ENCODE assay signal across 19 cellular contexts in genomic region chr10:84354623-84355022, GRCh38. TPM values are rescaled to one million over a fixed set of nuclear protein-coding genes. Genes with fewer than 3 reads are reported as not detected.
DNase-seq lines count a peak whose midpoint lies in the region; ATAC-seq, FAIRE-seq and TF ChIP-seq lines count a peak whose summit lies in the region.
"Had no signal": no experiment of that assay in that cellular context is flagged by ENCODE, and none has a peak within 500 bp of the region (broad histone marks: within the 10 kb centered on the region; RNA-seq: fewer than 3 reads in every experiment).

No MANE protein-coding gene starts in this region.

- H3K9me3 Mint-ChIP-seq in activated naive CD4-positive, alpha-beta T cell treated with anti-CD3 and anti-CD28 coated beads, Interleukin-2, amount 50 U/mL, for 24 hours, result no peaks in the 10 kb centered on the region
- H3K9me3 Mint-ChIP-seq in activated naive CD4-positive, alpha-beta T cell treated with anti-CD3 and anti-CD28 coated beads for 36 hours, result no peaks in the 10 kb centered on the region
- no peaks in the 10 kb centered on the region for H3K9me3 Mint-ChIP-seq in natural killer cell treated with Interleukin-12 subunit alpha and Interleukin-12 subunit beta and Interleukin-15 and Interleukin-18, amount 100 ng/mL, for 72 hours

- H3K9ac ChIP-seq in endothelial cell of umbilical vein (replicated peaks; ENCODE audit: extremely low read depth, insufficient read depth, low read length), result no peak overlapping the region

- POLR2A ChIA-PET in endothelial cell of umbilical vein (lab: Charles Lee), result no interaction called here
- POLR2A ChIA-PET in HEK293T (lab: Yijun Ruan, JAX), result no interaction called here

- H3K27ac Mint-ChIP-seq in activated naive CD4-positive, alpha-beta T cell treated with anti-CD3 and anti-CD28 coated beads, Interleukin-2, amount 50 U/mL, for 24 hours, result peak overlapping the region; percentile 84
- no peak overlapping the region for H3K27ac Mint-ChIP-seq in activated naive CD4-positive, alpha-beta T cell treated with anti-CD3 and anti-CD28 coated beads for 36 hours
- peak overlapping the region; percentile 36 to 70 for H3K27ac Mint-ChIP-seq in natural killer cell treated with Interleukin-12 subunit alpha and Interleukin-12 subunit beta and Interleukin-15 and Interleukin-18, amount 100 ng/mL, for 72 hours

- H3K27ac ChIP-seq in SJSA1, result peak overlapping the region; percentile 29
- H3K27ac ChIP-seq in endothelial cell of umbilical vein (ENCODE audit: insufficient read depth, low read depth, low read length), result no peak overlapping the region
- H3K27ac ChIP-seq: RWPE1, SJCRH30 had no signal

- H3K27me3 ChIP-seq in SJSA1 (replicated peaks) (no peaks in the 10 kb centered on the region), endothelial cell of umbilical vein (ENCODE audit: control insufficient read depth in 2 of 2, insufficient read depth in 2 of 2, low read length in 2 of 2) (no peaks in the 10 kb centered on the region)
- H3K27me3 ChIP-seq: SJCRH30 had no signal

- no peak for TF ChIP-seq CTCF in endothelial cell of umbilical vein (IDR thresholded peaks at IDR 0.05; ENCODE audit: extremely low read depth in 1 of 2, insufficient read depth in 1 of 2, low read depth in 1 of 2, low read length in 2 of 2)
- TF ChIP-seq CTCF in GM13976 (IDR thresholded peaks at IDR 0.05; ENCODE audit: borderline replicate concordance, control extremely low read depth, extremely low read depth, insufficient read depth, missing control alignments), result no peak

- no peak for TF ChIP-seq POLR2A in endothelial cell of umbilical vein (IDR thresholded peaks at IDR 0.05; ENCODE audit: low read depth, low read length)

- H3K9me1 ChIP-seq in endothelial cell of umbilical vein (replicated peaks; ENCODE audit: control insufficient read depth, extremely low read depth, insufficient read depth, low read length), result no peaks in the 10 kb centered on the region

- H3K4me3 ChIP-seq in SJSA1, result no peak overlapping the region
- no peak overlapping the region for H3K4me3 ChIP-seq in endothelial cell of umbilical vein (replicated peaks in 1 of 3; ENCODE audit: insufficient read depth in 1 of 3, low read depth in 1 of 3, low read length in 3 of 3)
- H3K4me3 ChIP-seq: SJCRH30 had no signal

- dilution Hi-C loops in endothelial cell of umbilical vein (cut with MboI; ENCODE audit: extremely low pct_ligation_motif_present, low sequenced_read_pairs), result no loop called here

- CTCF ChIA-PET in activated naive CD4-positive, alpha-beta T cell treated with anti-CD3 and anti-CD28 coated beads for 36 hours (lab: Charles Lee), result interaction anchor here (0.6 to 6.1 kb wide), 4 partner anchors 12 to 183 kb away, joined by 3 to 89 read pairs (median 22); no protein-coding TSS in a partner anchor
- CTCF ChIA-PET in endothelial cell of umbilical vein (lab: Charles Lee), result interaction anchor here (1.1 to 1.6 kb wide), 3 partner anchors 87 to 183 kb away, joined by 3 to 8 read pairs (median 4); no protein-coding TSS in a partner anchor
- CTCF ChIA-PET in HEK293T (lab: Yijun Ruan, JAX), result interaction anchor here (0.9 to 2.6 kb wide), 2 partner anchors 182 to 183 kb away, joined by 5 to 15 read pairs; no protein-coding TSS in a partner anchor

- H3K4me1 ChIP-seq in SJSA1 (replicated peaks) (peaks cover 35% of the 10 kb centered on the region), endothelial cell of umbilical vein (ENCODE audit: control insufficient read depth, extremely low read depth, insufficient read depth, low read length) (peaks cover 3% of the 10 kb centered on the region)
- H3K4me1 ChIP-seq: SJCRH30 had no signal

- H3K4me1 Mint-ChIP-seq in activated naive CD4-positive, alpha-beta T cell treated with anti-CD3 and anti-CD28 coated beads, Interleukin-2, amount 50 U/mL, for 24 hours, result peaks cover 89% of the 10 kb centered on the region
- peaks cover 78% of the 10 kb centered on the region for H3K4me1 Mint-ChIP-seq in activated naive CD4-positive, alpha-beta T cell treated with anti-CD3 and anti-CD28 coated beads for 36 hours (ENCODE audit: low read depth)
- H3K4me1 Mint-ChIP-seq in natural killer cell treated with Interleukin-12 subunit alpha and Interleukin-12 subunit beta and Interleukin-15 and Interleukin-18, amount 100 ng/mL, for 72 hours (ENCODE audit: low read depth in 2 of 2), result peaks cover 69 to 80% of the 10 kb centered on the region in 2 donors

- FAIRE-seq in endothelial cell of umbilical vein (lab: Jason Lieb, UNC), result peak; percentile 72
- FAIRE-seq: GM19239 had no signal

- in situ Hi-C loops in GM13976 (cut with MboI; ENCODE audit: low sequenced_read_pairs, unreplicated experiment), result loop anchor here (10.0 kb wide), 1 partner anchor 90 kb away; no protein-coding TSS in a partner anchor

- BruUV-seq in endothelial cell of umbilical vein (replicated peaks; lab: Mats Ljungman, UMichigan), result no TSS peak

- no peak for DNase-seq in activated naive CD4-positive, alpha-beta T cell treated with anti-CD3 and anti-CD28 coated beads for 36 hours
- DNase-seq in SJSA1 (ENCODE audit: low read depth in 1 of 2, low spot score in 2 of 2) (no peak), endothelial cell of umbilical vein (ENCODE audit: low read depth, low spot score) (no peak), GM13976 (ENCODE audit: low spot score) (no peak), HEK293T (ENCODE audit: extremely low spot score) (no peak)
- no peak for DNase-seq in natural killer cell treated with Interleukin-12 subunit alpha and Interleukin-12 subunit beta and Interleukin-15 and Interleukin-18, amount 100 ng/mL, for 72 hours (ENCODE audit: low spot score)
- DNase-seq: ACHN, Calu3, DMS53, H7, NCI-H1930, NCI-H2171, NCI-H446, OCI-M1, SJCRH30 had no signal

- ATAC-seq in natural killer cell treated with Interleukin-12 subunit alpha and Interleukin-12 subunit beta and Interleukin-15 and Interleukin-18, amount 100 ng/mL, for 72 hours, result no peak
- no peak for ATAC-seq in HG02970 (IDR thresholded peaks at IDR 0.05; ENCODE audit: low FRiP score, unreplicated experiment)

- H3K36me3 ChIP-seq in SJSA1 (0 out of 2 replicates have a peak, but pooled peaks cover 8% of the 10 kb centered on the region), endothelial cell of umbilical vein (ENCODE audit: control insufficient read depth in 2 of 2, extremely low read depth in 1 of 2, insufficient read depth in 2 of 2, low read length in 2 of 2) (no peaks in the 10 kb centered on the region)
- H3K36me3 ChIP-seq: SJCRH30 had no signal

- H3K4me3 Mint-ChIP-seq in activated naive CD4-positive, alpha-beta T cell treated with anti-CD3 and anti-CD28 coated beads, Interleukin-2, amount 50 U/mL, for 24 hours, result no peak overlapping the region
- H3K4me3 Mint-ChIP-seq in activated naive CD4-positive, alpha-beta T cell treated with anti-CD3 and anti-CD28 coated beads for 36 hours, result no peak overlapping the region
- H3K4me3 Mint-ChIP-seq in natural killer cell treated with Interleukin-12 subunit alpha and Interleukin-12 subunit beta and Interleukin-15 and Interleukin-18, amount 100 ng/mL, for 72 hours, result peak overlapping the region; percentile 47

- intact Hi-C loops in activated naive CD4-positive, alpha-beta T cell treated with anti-CD3 and anti-CD28 coated beads for 36 hours (cut with micrococcal nuclease), result no loop called here
- intact Hi-C loops in endothelial cell of umbilical vein (cut with micrococcal nuclease), result no loop called here

- H2AFZ ChIP-seq in endothelial cell of umbilical vein (ENCODE audit: low read depth, low read length), result no peak overlapping the region

- 0 out of 2 replicates have a peak, but pooled peaks cover 3% of the 10 kb centered on the region for H3K9me3 ChIP-seq in SJSA1 (replicated peaks)
- H3K9me3 ChIP-seq in endothelial cell of umbilical vein (replicated peaks; ENCODE audit: control insufficient read depth, insufficient read depth, low read length), result no peaks in the 10 kb centered on the region
- H3K9me3 ChIP-seq: SJCRH30 had no signal

- no peak overlapping the region for H3K4me2 ChIP-seq in endothelial cell of umbilical vein (ENCODE audit: insufficient read depth, low read length)

- H3K27me3 Mint-ChIP-seq in activated naive CD4-positive, alpha-beta T cell treated with anti-CD3 and anti-CD28 coated beads, Interleukin-2, amount 50 U/mL, for 24 hours, result no peaks in the 10 kb centered on the region
- H3K27me3 Mint-ChIP-seq in activated naive CD4-positive, alpha-beta T cell treated with anti-CD3 and anti-CD28 coated beads for 36 hours (ENCODE audit: low read depth), result no peaks in the 10 kb centered on the region
- H3K27me3 Mint-ChIP-seq in natural killer cell treated with Interleukin-12 subunit alpha and Interleukin-12 subunit beta and Interleukin-15 and Interleukin-18, amount 100 ng/mL, for 72 hours, result no peaks in the 10 kb centered on the region

- peaks cover 50% of the 10 kb centered on the region for H3K79me2 ChIP-seq in endothelial cell of umbilical vein (ENCODE audit: control insufficient read depth, insufficient read depth, low read length)

- H4K20me1 ChIP-seq in endothelial cell of umbilical vein (replicated peaks; ENCODE audit: control insufficient read depth, extremely low read depth, insufficient read depth, low read length), result peaks cover 3% of the 10 kb centered on the region

- peaks cover 3% of the 10 kb centered on the region for H3K36me3 Mint-ChIP-seq in activated naive CD4-positive, alpha-beta T cell treated with anti-CD3 and anti-CD28 coated beads, Interleukin-2, amount 50 U/mL, for 24 hours
- peaks cover 5% of the 10 kb centered on the region for H3K36me3 Mint-ChIP-seq in activated naive CD4-positive, alpha-beta T cell treated with anti-CD3 and anti-CD28 coated beads for 36 hours (ENCODE audit: low read depth)
- no peaks in the 10 kb centered on the region for H3K36me3 Mint-ChIP-seq in natural killer cell treated with Interleukin-12 subunit alpha and Interleukin-12 subunit beta and Interleukin-15 and Interleukin-18, amount 100 ng/mL, for 72 hours

TF ChIP-seq in HEK293T, 16 proteins besides CTCF, POLR2A, EP300 and RAD21:
- no peak for TF ChIP-seq LEF1 (IDR thresholded peaks at IDR 0.05; ENCODE audit: borderline replicate concordance)
- TF ChIP-seq TARDBP (IDR thresholded peaks at IDR 0.05), result no peak

RNA-seq across cellular contexts. Expression of gene CCSER2, which starts 26.2 kb away (rescaled TPM):
- 10 to 100 TPM; 78.0 to 81.8 TPM for total RNA-seq in activated naive CD4-positive, alpha-beta T cell treated with anti-CD3 and anti-CD28 coated beads for 36 hours
- total RNA-seq in SJSA1 (2014; rRNA removed; shearing (Covaris generic)), result 32.3 and 45.0 TPM in 2 replicates
- total RNA-seq in endothelial cell of umbilical vein, result 49.3 and 50.8 TPM in 2 replicates
- polyA plus RNA-seq in endothelial cell of umbilical vein, result 13.9 and 14.5 TPM in 2 replicates
- 24.6 and 27.0 TPM in 2 replicates for polyA plus RNA-seq in endothelial cell of umbilical vein (2011; cell fraction: cytosol; rRNA removed)
- 27.3 and 28.6 TPM in 2 replicates for polyA plus RNA-seq in endothelial cell of umbilical vein (2011; cell fraction: nucleus; rRNA removed)
- 24.8 and 43.1 TPM in 2 replicates for polyA plus RNA-seq in endothelial cell of umbilical vein (2012)
- polyA minus RNA-seq in endothelial cell of umbilical vein, result 30.7 and 38.5 TPM in 2 replicates
- 18.5 TPM for polyA minus RNA-seq in endothelial cell of umbilical vein (2011; cell fraction: cytosol; rRNA and poly(A)+ RNA removed)
- polyA minus RNA-seq in endothelial cell of umbilical vein (2011; cell fraction: nucleus; rRNA and poly(A)+ RNA removed), result 66.7 and 87.9 TPM in 2 replicates
- 100 to 1,000 TPM in 1 of 2 donors, 10 to 100 TPM in 1; 90.4 to 135 TPM for total RNA-seq in natural killer cell treated with Interleukin-12 subunit alpha and Interleukin-12 subunit beta and Interleukin-15 and Interleukin-18, amount 100 ng/mL, for 72 hours
